Comparison of ENCODE assay signal across 8 cellular contexts in the genomic region with DNA sequence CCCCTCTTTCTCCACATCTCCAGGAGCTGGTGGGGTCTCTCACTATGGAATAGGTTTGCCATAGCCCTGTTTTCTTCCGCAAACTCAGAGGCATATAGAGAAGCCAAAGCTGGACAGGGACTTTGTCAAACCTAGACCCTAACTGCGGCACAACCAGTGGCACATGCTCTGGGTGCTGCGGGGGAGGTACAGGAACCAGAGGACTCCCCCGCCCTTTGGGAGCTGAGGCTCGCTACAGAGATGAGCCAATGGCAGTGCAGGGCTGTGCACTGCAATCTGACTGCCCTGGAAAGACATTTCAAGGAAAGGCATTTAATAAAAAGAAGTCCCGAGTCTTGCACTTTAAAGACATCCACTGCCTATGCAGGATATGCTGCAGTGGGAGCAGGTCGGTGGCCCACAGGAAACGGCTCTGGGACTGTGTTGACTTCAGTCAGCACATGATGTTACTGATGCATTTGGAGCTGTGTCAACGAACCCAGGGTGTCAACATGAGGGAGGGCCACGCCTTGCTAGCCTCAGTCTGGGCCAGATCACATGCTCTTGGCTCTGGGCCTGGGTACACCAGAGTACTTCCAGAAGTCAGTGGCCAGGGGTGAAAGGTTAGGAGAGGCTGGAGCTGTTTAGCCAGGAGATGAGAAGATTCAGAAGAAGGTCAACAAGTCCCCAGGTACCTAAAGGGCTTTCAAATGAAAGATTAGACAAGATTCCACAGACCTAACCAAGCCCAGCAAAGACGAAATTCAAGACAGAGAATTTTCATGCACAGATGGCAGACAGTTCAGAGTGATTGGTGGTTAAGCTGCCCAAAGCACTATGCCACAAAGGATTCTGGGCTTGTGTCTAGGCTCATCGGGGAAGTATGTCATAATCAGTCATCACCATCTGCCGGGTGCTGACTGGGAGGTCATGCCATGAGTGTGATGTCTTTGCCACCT. TPM values are rescaled to one million over a fixed set of nuclear protein-coding genes. Genes with fewer than 3 reads are reported as not detected.
DNase-seq lines count a peak whose midpoint lies in the region; ATAC-seq, FAIRE-seq and TF ChIP-seq lines count a peak whose summit lies in the region.

No MANE protein-coding gene starts in this region.

- CTCF ChIA-PET in HepG2 (lab: Yijun Ruan, JAX; ENCODE audit: low intra/inter-chr PET ratio, low total read pairs): interaction anchor here (1.4 kb wide), 1 partner anchor 27 kb away, joined by 4 read pairs; no protein-coding TSS in a partner anchor

- peaks cover 3% of the 10 kb centered on the region; the same call in 1 of the 2 replicates for H4K20me1 ChIP-seq in HepG2 (ENCODE audit: insufficient read depth, low read length)

- peak; percentile 83 for ATAC-seq in HepG2
- no peak for ATAC-seq in HG02763 (IDR thresholded peaks at IDR 0.05; ENCODE audit: unreplicated experiment)
- ATAC-seq in HG03565 (IDR thresholded peaks at IDR 0.05; ENCODE audit: unreplicated experiment): no peak
- no peak for ATAC-seq in HG02678 (IDR thresholded peaks at IDR 0.05; ENCODE audit: unreplicated experiment)

- peak; percentile 63 for FAIRE-seq in HepG2 (lab: Jason Lieb, UNC)

- no peak overlapping the region for H2AFZ ChIP-seq in HepG2 (ENCODE audit: low read length)

- H3K27me3 ChIP-seq in HepG2 (ENCODE audit: control insufficient read depth in 1 of 2, insufficient read depth in 2 of 2, low read length in 2 of 2): no peaks in the 10 kb centered on the region
- no peaks in the 10 kb centered on the region for H3K27me3 ChIP-seq in thymus (ENCODE audit: control insufficient read depth, insufficient read depth)

- WGBS in HepG2 (ENCODE audit: low lambda C conversion rate): 57% methylated on average over 13 of the region's 13 CpGs
- WGBS in thymus: 58% methylated on average over 13 of the region's 13 CpGs

- BruUV-seq in HepG2 (replicated peaks; lab: Mats Ljungman, UMichigan): no TSS peak

- TF ChIP-seq CTCF in HepG2 (CRISPR knock-in tag; IDR thresholded peaks at IDR 0.05): no peak

- H3K79me2 ChIP-seq in HepG2 (ENCODE audit: insufficient read depth, low read length): peaks cover 9% of the 10 kb centered on the region

- in situ Hi-C loops in HepG2 (cut with HindIII; ENCODE audit: extremely low pct_ligation_motif_present, low pct_unique_long_range_greater_than_20kb): no loop called here

- TF ChIP-seq EP300 in HepG2 (IDR thresholded peaks at IDR 0.05; ENCODE audit: low read depth in 2 of 2, low read length in 2 of 2) (peak in 1 of 2 experiments; percentile 42; a peak in 1 of 4 replicates), HepG2 (CRISPR knock-in tag; IDR thresholded peaks at IDR 0.05; ENCODE audit: borderline replicate concordance) (no peak)

- H3K36me3 ChIP-seq in HepG2 (replicated peaks in 1 of 2; ENCODE audit: control insufficient read depth in 1 of 2, insufficient read depth in 2 of 2, low read length in 2 of 2) (peaks cover 17 to 26% of the 10 kb centered on the region in 2 experiments; a peak in 4 of 5 replicates), thymus (ENCODE audit: control insufficient read depth, insufficient read depth) (peaks cover 19% of the 10 kb centered on the region)

- H3K9ac ChIP-seq in HepG2 (ENCODE audit: insufficient read depth, low read depth, low read length): peak overlapping the region; percentile 19; the same call in 1 of the 2 replicates

- TF ChIP-seq POLR2A in HepG2 (IDR thresholded peaks at IDR 0.05; ENCODE audit: insufficient read depth in 1 of 2, low read depth in 2 of 2, low read length in 2 of 2): no peak

- H3K9me3 ChIP-seq in HepG2 (ENCODE audit: low read length) (no peaks in the 10 kb centered on the region), thymus (ENCODE audit: control insufficient read depth) (no peaks in the 10 kb centered on the region)

- H3K4me2 ChIP-seq in HepG2 (ENCODE audit: low read depth, low read length): peak overlapping the region; percentile 15; the same call in 1 of the 2 replicates

- no peak overlapping the region for H3K4me3 ChIP-seq in HepG2 (replicated peaks in 1 of 3; ENCODE audit: insufficient read depth in 1 of 3, low read depth in 2 of 3, low read length in 3 of 3)
- H3K4me3 ChIP-seq in thymus (ENCODE audit: low read length): no peak overlapping the region

- peaks cover 24% of the 10 kb centered on the region for H3K4me1 ChIP-seq in HepG2 (ENCODE audit: insufficient read depth, low read length)
- peaks cover 43% of the 10 kb centered on the region for H3K4me1 ChIP-seq in thymus (ENCODE audit: control insufficient read depth, insufficient read depth, low read length)

- no peak for TF ChIP-seq RAD21 in HepG2 (CRISPR knock-in tag; IDR thresholded peaks at IDR 0.05)

- intact Hi-C loops in HepG2 (cut with micrococcal nuclease; ENCODE audit: unreplicated experiment): loop anchor here (1.0 kb wide), 2 partner anchors 8 to 13 kb away; a partner anchor contains a TSS

- POLR2A ChIA-PET in HepG2 (lab: Yijun Ruan, JAX): interaction anchor here (0.9 to 1.4 kb wide), 4 partner anchors 9 to 16 kb away, joined by 3 to 7 read pairs (median 3); a partner anchor contains a TSS

- peak; percentile 33 for DNase-seq in Daoy (ENCODE audit: low read depth)
- peak; percentile 99 for DNase-seq in NCI-H524 treated with DMSO at 0.1 percent for 48 hours (lab: John Stamatoyannopoulos, UW)
- DNase-seq in caudate nucleus (lab: John Stamatoyannopoulos, UW): peak in 54 of 61 donors; percentile 8 to 81 (median 55)
- peak; percentile 83 for DNase-seq in HepG2 (ENCODE audit: low spot score)

- peak overlapping the region; percentile 89 for H3K27ac ChIP-seq in caudate nucleus (ENCODE audit: low read depth, low read length)
- peak overlapping the region; percentile 1 for H3K27ac ChIP-seq in HepG2 (ENCODE audit: extremely low read length, insufficient read depth, low read length)
- H3K27ac ChIP-seq in thymus (ENCODE audit: low read depth): peak overlapping the region; percentile 80

TF ChIP-seq in HepG2, 621 proteins besides CTCF, POLR2A, EP300 and RAD21 (continues in another document):
- TF ChIP-seq PITX1 (CRISPR knock-in tag; IDR thresholded peaks at IDR 0.05) (0 out of 2 replicates have a peak, but pooled peaks have one; percentile 35), ZNF501 (CRISPR knock-in tag; IDR thresholded peaks at IDR 0.05) (no peak), SIN3B (IDR thresholded peaks at IDR 0.05; ENCODE audit: low read length) (no peak), SCMH1 (CRISPR knock-in tag; IDR thresholded peaks at IDR 0.05; ENCODE audit: borderline replicate concordance) (no peak), MYC (CRISPR knock-in tag; IDR thresholded peaks at IDR 0.05; ENCODE audit: borderline replicate concordance) (peak; percentile 68; the same call in 1 of the 2 replicates), KDM6A (CRISPR knock-in tag; IDR thresholded peaks at IDR 0.05; ENCODE audit: low read depth) (no peak)

RNA-seq across cellular contexts. Expression of a gene that starts 8.2 kb away (rescaled TPM):
- total RNA-seq in Daoy (2014; rRNA removed; shearing (Covaris generic)): 18.5 and 19.1 TPM in 2 replicates
- total RNA-seq in HepG2 (2016; rRNA removed; fragmentation: Illumina TruSeq; extraction: Trizol): 11.8 and 21.2 TPM in 2 replicates
- total RNA-seq in HepG2 (2016; cell fraction: cytosol; rRNA removed; fragmentation: Illumina TruSeq; extraction: Trizol; ENCODE audit: low read depth): 3.5 and 3.7 TPM in 2 replicates
- 9.9 and 20.3 TPM in 2 replicates for total RNA-seq in HepG2 (2016; cell fraction: insoluble cytoplasmic fraction; rRNA removed; fragmentation: Illumina TruSeq; extraction: Trizol)
- 14.2 and 15.5 TPM in 2 replicates for total RNA-seq in HepG2 (2016; cell fraction: membrane; rRNA removed; fragmentation: Illumina TruSeq; extraction: Trizol)
- total RNA-seq in HepG2 (2016; cell fraction: nucleus; rRNA removed; fragmentation: Illumina TruSeq; extraction: Trizol): 19.3 and 24.0 TPM in 2 replicates
- 15.2 and 19.2 TPM in 2 replicates for polyA plus RNA-seq in HepG2 (2011; rRNA removed)
- 16.7 and 16.8 TPM in 2 replicates for polyA plus RNA-seq in HepG2 (2011; cell fraction: cytosol; rRNA removed)
- 12.0 and 12.7 TPM in 2 replicates for polyA plus RNA-seq in HepG2 (2011; cell fraction: nucleus; rRNA removed)
- 7.1 and 9.5 TPM in 2 replicates for polyA plus RNA-seq in HepG2 (2012)
- polyA plus RNA-seq in HepG2 (2016; cell fraction: cytosol; fragmentation: Illumina TruSeq; extraction: Trizol; ENCODE audit: low read depth): 2.7 and 3.6 TPM in 2 replicates
- 7.6 and 11.6 TPM in 2 replicates for polyA plus RNA-seq in HepG2 (2016; cell fraction: insoluble cytoplasmic fraction; fragmentation: Illumina TruSeq; extraction: Trizol; ENCODE audit: low read depth)
- 8.6 and 8.7 TPM in 2 replicates for polyA plus RNA-seq in HepG2 (2016; cell fraction: membrane; fragmentation: Illumina TruSeq; extraction: Trizol; ENCODE audit: low read depth)
- polyA plus RNA-seq in HepG2 (2016; cell fraction: nucleus; fragmentation: Illumina TruSeq; extraction: Trizol; ENCODE audit: insufficient read depth, low read depth): 26.2 and 26.3 TPM in 2 replicates
- 75.6 and 115 TPM in 2 replicates for polyA minus RNA-seq in HepG2 (2011; rRNA and poly(A)+ RNA removed; ENCODE audit: low replicate concordance)
- 19.2 and 22.7 TPM in 2 replicates for polyA minus RNA-seq in HepG2 (2011; cell fraction: cytosol; rRNA and poly(A)+ RNA removed)
- polyA minus RNA-seq in HepG2 (2011; cell fraction: nucleus; rRNA and poly(A)+ RNA removed): 13.9 and 16.2 TPM in 2 replicates
- 10.8 TPM for polyA plus RNA-seq in thymus

RNA-seq across cellular contexts. Expression of a gene that starts 13.5 kb away (rescaled TPM):
- total RNA-seq in Daoy (2014; rRNA removed; shearing (Covaris generic)): 25.3 and 27.9 TPM in 2 replicates
- 38.5 and 45.8 TPM in 2 replicates for total RNA-seq in HepG2 (2016; rRNA removed; fragmentation: Illumina TruSeq; extraction: Trizol)
- total RNA-seq in HepG2 (2016; cell fraction: cytosol; rRNA removed; fragmentation: Illumina TruSeq; extraction: Trizol; ENCODE audit: low read depth): 27.1 and 37.2 TPM in 2 replicates
- 39.2 and 39.7 TPM in 2 replicates for total RNA-seq in HepG2 (2016; cell fraction: insoluble cytoplasmic fraction; rRNA removed; fragmentation: Illumina TruSeq; extraction: Trizol)
- 50.6 and 55.2 TPM in 2 replicates for total RNA-seq in HepG2 (2016; cell fraction: membrane; rRNA removed; fragmentation: Illumina TruSeq; extraction: Trizol)
- total RNA-seq in HepG2 (2016; cell fraction: nucleus; rRNA removed; fragmentation: Illumina TruSeq; extraction: Trizol): 16.6 and 16.9 TPM in 2 replicates
- polyA plus RNA-seq in HepG2 (2011; rRNA removed) (19.6 and 28.5 TPM in 2 replicates), thymus (4.2 TPM)
- polyA plus RNA-seq in HepG2 (2011; cell fraction: cytosol; rRNA removed): 18.7 and 25.1 TPM in 2 replicates
- polyA plus RNA-seq in HepG2 (2011; cell fraction: nucleus; rRNA removed): 8.8 and 11.8 TPM in 2 replicates
- 10.6 and 18.8 TPM in 2 replicates for polyA plus RNA-seq in HepG2 (2012)
- 28.0 and 40.7 TPM in 2 replicates for polyA plus RNA-seq in HepG2 (2016; cell fraction: cytosol; fragmentation: Illumina TruSeq; extraction: Trizol; ENCODE audit: low read depth)
- polyA plus RNA-seq in HepG2 (2016; cell fraction: insoluble cytoplasmic fraction; fragmentation: Illumina TruSeq; extraction: Trizol; ENCODE audit: low read depth): 52.5 and 56.7 TPM in 2 replicates
- polyA plus RNA-seq in HepG2 (2016; cell fraction: membrane; fragmentation: Illumina TruSeq; extraction: Trizol; ENCODE audit: low read depth): 39.4 and 51.0 TPM in 2 replicates
- polyA plus RNA-seq in HepG2 (2016; cell fraction: nucleus; fragmentation: Illumina TruSeq; extraction: Trizol; ENCODE audit: insufficient read depth, low read depth): 36.5 and 39.2 TPM in 2 replicates
- 18.6 and 61.4 TPM in 2 replicates for polyA minus RNA-seq in HepG2 (2011; rRNA and poly(A)+ RNA removed; ENCODE audit: low replicate concordance)
- 6.7 and 8.0 TPM in 2 replicates for polyA minus RNA-seq in HepG2 (2011; cell fraction: cytosol; rRNA and poly(A)+ RNA removed)
- polyA minus RNA-seq in HepG2 (2011; cell fraction: nucleus; rRNA and poly(A)+ RNA removed): 9.1 and 11.3 TPM in 2 replicates

Comparison
In these comparisons a context has a peak if more than half of its experiments do, and no peak if none do; other contexts are left out.
1. DNase-seq: peak in every context shown above with its lines; median percentile 99 in NCI-H524 treated with DMSO at 0.1 percent for 48 hours; 83 in HepG2; 55 in caudate nucleus; 33 in Daoy.
2. H3K27ac ChIP-seq: peak in every context shown above with its lines; median percentile 89 in caudate nucleus; 80 in thymus; 1 in HepG2.